In genomic region chr13:72864142-72865035, GRCh38 we compare ENCODE assay signal across 12 cellular contexts.
DNase-seq lines count a peak whose midpoint lies in the region; ATAC-seq and TF ChIP-seq lines count a peak whose summit lies in the region.
"Had no signal": no experiment of that assay in that cellular context is flagged by ENCODE, and none has a peak within 500 bp of the region (broad histone marks: within the 10 kb centered on the region; RNA-seq: fewer than 3 reads in every experiment).

No MANE protein-coding gene starts in this region.

- H3K27me3 Mint-ChIP-seq in natural killer cell treated with Interleukin-12 subunit alpha and Interleukin-12 subunit beta and Interleukin-15 and Interleukin-18, amount 100 ng/mL, for 72 hours, result no peaks in the 10 kb centered on the region
- H3K27me3 Mint-ChIP-seq in natural killer cell (ENCODE audit: low read depth in 2 of 2), result no peaks in the 10 kb centered on the region

- no peaks in the 10 kb centered on the region for H3K9me3 Mint-ChIP-seq in natural killer cell treated with Interleukin-12 subunit alpha and Interleukin-12 subunit beta and Interleukin-15 and Interleukin-18, amount 100 ng/mL, for 72 hours
- H3K9me3 Mint-ChIP-seq in natural killer cell, result no peaks in the 10 kb centered on the region
- no peaks in the 10 kb centered on the region for H3K9me3 Mint-ChIP-seq in stimulated activated effector memory CD8-positive, alpha-beta T cell treated with anti-CD3 and anti-CD28 coated beads, Interleukin-12 subunit alpha, Interleukin-12 subunit beta, amount 100 ng/mL, for 72 hours

- TF ChIP-seq EP300 in upper lobe of left lung (IDR thresholded peaks at IDR 0.05), result no peak

- H3K4me3 Mint-ChIP-seq in natural killer cell treated with Interleukin-12 subunit alpha and Interleukin-12 subunit beta and Interleukin-15 and Interleukin-18, amount 100 ng/mL, for 72 hours, result peak overlapping the region; percentile 57
- H3K4me3 Mint-ChIP-seq in natural killer cell, result no peak overlapping the region
- peak overlapping the region; percentile 39 for H3K4me3 Mint-ChIP-seq in stimulated activated effector memory CD8-positive, alpha-beta T cell treated with anti-CD3 and anti-CD28 coated beads, Interleukin-12 subunit alpha, Interleukin-12 subunit beta, amount 100 ng/mL, for 72 hours

- TF ChIP-seq POLR2A in upper lobe of left lung (IDR thresholded peaks at IDR 0.05), result no peak

- no peaks in the 10 kb centered on the region for H3K4me1 ChIP-seq in upper lobe of left lung
- H3K4me1 ChIP-seq: parathyroid adenoma, thyroid gland had no signal

- H3K27me3 ChIP-seq in upper lobe of left lung, result no peaks in the 10 kb centered on the region
- H3K27me3 ChIP-seq: thyroid gland had no signal

- H3K4me1 Mint-ChIP-seq in natural killer cell treated with Interleukin-12 subunit alpha and Interleukin-12 subunit beta and Interleukin-15 and Interleukin-18, amount 100 ng/mL, for 72 hours (ENCODE audit: low read depth in 2 of 2), result peaks cover 13 to 21% of the 10 kb centered on the region in 2 donors
- H3K4me1 Mint-ChIP-seq in natural killer cell, result peaks cover 0 to 7% of the 10 kb centered on the region in 2 donors
- peaks cover 11% of the 10 kb centered on the region for H3K4me1 Mint-ChIP-seq in stimulated activated effector memory CD8-positive, alpha-beta T cell treated with anti-CD3 and anti-CD28 coated beads, Interleukin-12 subunit alpha, Interleukin-12 subunit beta, amount 100 ng/mL, for 72 hours

- no peaks in the 10 kb centered on the region for H3K9me3 ChIP-seq in upper lobe of left lung
- H3K9me3 ChIP-seq: thyroid gland had no signal

- H3K36me3 Mint-ChIP-seq in natural killer cell treated with Interleukin-12 subunit alpha and Interleukin-12 subunit beta and Interleukin-15 and Interleukin-18, amount 100 ng/mL, for 72 hours, result no peaks in the 10 kb centered on the region
- no peaks in the 10 kb centered on the region for H3K36me3 Mint-ChIP-seq in natural killer cell
- peaks cover 7% of the 10 kb centered on the region for H3K36me3 Mint-ChIP-seq in stimulated activated effector memory CD8-positive, alpha-beta T cell treated with anti-CD3 and anti-CD28 coated beads, Interleukin-12 subunit alpha, Interleukin-12 subunit beta, amount 100 ng/mL, for 72 hours

- H3K27ac ChIP-seq in upper lobe of left lung, result no peak overlapping the region
- H3K27ac ChIP-seq: parathyroid adenoma, thyroid gland, VCaP had no signal

- DNase-seq in natural killer cell treated with Interleukin-12 subunit alpha and Interleukin-12 subunit beta and Interleukin-15 and Interleukin-18, amount 100 ng/mL, for 72 hours (ENCODE audit: low spot score), result no peak
- no peak for DNase-seq in natural killer cell
- DNase-seq in HCEC 1CT, result peak; percentile 76
- DNase-seq in M059J (ENCODE audit: low read depth), result peak; percentile 1
- DNase-seq in stimulated activated effector memory CD8-positive, alpha-beta T cell treated with anti-CD3 and anti-CD28 coated beads, Interleukin-12 subunit alpha, Interleukin-12 subunit beta, amount 100 ng/mL, for 72 hours (ENCODE audit: low spot score in 2 of 2), result no peak
- no peak for DNase-seq in T-helper 9 cell
- no peak for DNase-seq in upper lobe of left lung
- DNase-seq in NCI-H1048 (lab: John Stamatoyannopoulos, UW), result no peak
- DNase-seq: COR-L47, thyroid gland had no signal

- 79% methylated on average over 9 of the region's 9 CpGs for WGBS in upper lobe of left lung, 2 donors

- H3K27ac Mint-ChIP-seq in natural killer cell treated with Interleukin-12 subunit alpha and Interleukin-12 subunit beta and Interleukin-15 and Interleukin-18, amount 100 ng/mL, for 72 hours, result peak overlapping the region; percentile 77 to 79
- H3K27ac Mint-ChIP-seq in natural killer cell, result no peak overlapping the region
- peak overlapping the region; percentile 75 for H3K27ac Mint-ChIP-seq in stimulated activated effector memory CD8-positive, alpha-beta T cell treated with anti-CD3 and anti-CD28 coated beads, Interleukin-12 subunit alpha, Interleukin-12 subunit beta, amount 100 ng/mL, for 72 hours

- H3K4me3 ChIP-seq in upper lobe of left lung, result no peak overlapping the region
- H3K4me3 ChIP-seq: thyroid gland had no signal

- intact Hi-C loops in natural killer cell (cut with micrococcal nuclease), result no loop called here

- TF ChIP-seq CTCF in natural killer cell (IDR thresholded peaks at IDR 0.05), result no peak
- TF ChIP-seq CTCF in upper lobe of left lung (IDR thresholded peaks at IDR 0.05), result no peak

- peak; percentile 69 to 85 for ATAC-seq in natural killer cell treated with Interleukin-12 subunit alpha and Interleukin-12 subunit beta and Interleukin-15 and Interleukin-18, amount 100 ng/mL, for 72 hours
- ATAC-seq in natural killer cell (no peak), upper lobe of left lung (ENCODE audit: low FRiP score in 2 of 2) (no peak)
- peak; percentile 93 for ATAC-seq in stimulated activated effector memory CD8-positive, alpha-beta T cell treated with anti-CD3 and anti-CD28 coated beads, Interleukin-12 subunit alpha, Interleukin-12 subunit beta, amount 100 ng/mL, for 72 hours

- H3K36me3 ChIP-seq in upper lobe of left lung, result peaks cover 0 to 9% (median 0%) of the 10 kb centered on the region in 4 donors
- H3K36me3 ChIP-seq: thyroid gland had no signal

Comparison
In these comparisons a context has a peak if more than half of its experiments do, and no peak if none do; other contexts are left out.
1. ATAC-seq: peak in natural killer cell treated with Interleukin-12 subunit alpha and Interleukin-12 subunit beta and Interleukin-15 and Interleukin-18, amount 100 ng/mL, for 72 hours (2 of 2) and stimulated activated effector memory CD8-positive, alpha-beta T cell treated with anti-CD3 and anti-CD28 coated beads, Interleukin-12 subunit alpha, Interleukin-12 subunit beta, amount 100 ng/mL, for 72 hours (single experiment); none in natural killer cell (0 of 3) and upper lobe of left lung (0 of 2).
2. H3K27ac Mint-ChIP-seq: peak in natural killer cell treated with Interleukin-12 subunit alpha and Interleukin-12 subunit beta and Interleukin-15 and Interleukin-18, amount 100 ng/mL, for 72 hours (2 of 2) and stimulated activated effector memory CD8-positive, alpha-beta T cell treated with anti-CD3 and anti-CD28 coated beads, Interleukin-12 subunit alpha, Interleukin-12 subunit beta, amount 100 ng/mL, for 72 hours (single experiment); none in natural killer cell (0 of 2).
3. DNase-seq: peak in HCEC 1CT (single experiment) and M059J (single experiment); none in natural killer cell treated with Interleukin-12 subunit alpha and Interleukin-12 subunit beta and Interleukin-15 and Interleukin-18, amount 100 ng/mL, for 72 hours (single experiment), natural killer cell (single experiment), stimulated activated effector memory CD8-positive, alpha-beta T cell treated with anti-CD3 and anti-CD28 coated beads, Interleukin-12 subunit alpha, Interleukin-12 subunit beta, amount 100 ng/mL, for 72 hours (0 of 2), T-helper 9 cell (single experiment), upper lobe of left lung (0 of 2) and NCI-H1048 (single experiment).